In the genomic region with DNA sequence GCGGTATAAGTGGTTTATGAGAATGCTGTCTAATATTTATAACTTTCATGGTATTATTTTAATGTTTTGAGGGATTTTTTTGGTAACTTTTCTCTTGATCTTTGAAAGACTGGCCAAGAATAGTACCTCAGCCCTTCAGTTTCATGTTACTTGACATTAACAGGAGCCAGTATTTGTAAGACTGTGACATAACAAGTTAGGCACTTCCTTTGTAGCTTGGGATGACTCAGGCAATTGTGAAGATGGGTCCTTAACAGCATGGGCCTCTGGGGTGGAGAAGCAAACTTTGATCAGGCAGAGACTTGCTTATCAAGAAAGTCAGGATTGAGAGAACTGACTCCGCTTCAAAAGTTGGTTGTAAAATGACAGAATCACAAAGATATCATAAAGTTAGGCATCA, we compare ENCODE assay signal across 13 cellular contexts. TPM values are rescaled to one million over a fixed set of nuclear protein-coding genes. Genes with fewer than 3 reads are reported as not detected.
DNase-seq lines count a peak whose midpoint lies in the region; ATAC-seq, FAIRE-seq and TF ChIP-seq lines count a peak whose summit lies in the region.
"Had no signal": no experiment of that assay in that cellular context is flagged by ENCODE, and none has a peak within 500 bp of the region (broad histone marks: within the 10 kb centered on the region; RNA-seq: fewer than 3 reads in every experiment).

No MANE protein-coding gene starts in this region.

- H3K4me3 ChIP-seq in RWPE2 (ENCODE audit: severe bottlenecking): no peak overlapping the region
- H3K4me3 ChIP-seq in fibroblast of pulmonary artery (replicated peaks; ENCODE audit: low read depth, low read length): no peak overlapping the region
- H3K4me3 ChIP-seq in small intestine (ENCODE audit: low read depth in 1 of 2, low read length in 2 of 2): no peak overlapping the region

- H3K4me3 Mint-ChIP-seq in activated naive CD8-positive, alpha-beta T cell treated with anti-CD3 and anti-CD28 coated beads, Interleukin-2, amount 50 U/mL, for 24 hours: no peak overlapping the region

- FAIRE-seq in H54 (lab: Jason Lieb, UNC) (peak; percentile 93), small intestine (lab: Jason Lieb, UNC) (no peak)

- WGBS in small intestine, 3 donors: 57 to 81% (median 74%) methylated on average over 2 of the region's 2 CpGs

- H3K36me3 ChIP-seq in RWPE2 (ENCODE audit: low read depth): peaks cover 41% of the 10 kb centered on the region
- H3K36me3 ChIP-seq in small intestine (ENCODE audit: control insufficient read depth in 2 of 2, insufficient read depth in 2 of 2, low read length in 2 of 2): no peaks in the 10 kb centered on the region

- H3K4me1 ChIP-seq in RWPE2 (ENCODE audit: insufficient read depth, poor library complexity, severe bottlenecking) (peaks cover 18% of the 10 kb centered on the region), small intestine (ENCODE audit: control insufficient read depth in 2 of 2, insufficient read depth in 1 of 2, low read depth in 1 of 2, low read length in 1 of 2) (peaks cover 0 to 4% of the 10 kb centered on the region in 2 donors)

- H3K27me3 ChIP-seq in RWPE2 (ENCODE audit: insufficient read depth, poor library complexity, severe bottlenecking) (no peaks in the 10 kb centered on the region), small intestine (ENCODE audit: control insufficient read depth in 2 of 2, insufficient read depth in 2 of 2, low read length in 2 of 2) (no peaks in the 10 kb centered on the region)

- H3K27ac ChIP-seq in RWPE2 (ENCODE audit: poor library complexity, severe bottlenecking) (peak overlapping the region; percentile 85), small intestine (ENCODE audit: low read depth in 1 of 2, low read length in 1 of 2) (no peak overlapping the region)
- H3K27ac ChIP-seq: KMS-11 had no signal

- H3K27me3 Mint-ChIP-seq in activated naive CD8-positive, alpha-beta T cell treated with anti-CD3 and anti-CD28 coated beads, Interleukin-2, amount 50 U/mL, for 24 hours: peaks cover 16% of the 10 kb centered on the region

- no peak for TF ChIP-seq CTCF in RWPE2 (IDR thresholded peaks at IDR 0.05; ENCODE audit: poor library complexity, severe bottlenecking)
- TF ChIP-seq CTCF in fibroblast of pulmonary artery (IDR thresholded peaks at IDR 0.05; ENCODE audit: low read length, missing control alignments): no peak

- ATAC-seq in RWPE2 (ENCODE audit: low read depth) (peak; percentile 99), HG03025 (IDR thresholded peaks at IDR 0.05; ENCODE audit: low FRiP score, unreplicated experiment) (no peak)
- no peak for ATAC-seq in activated naive CD8-positive, alpha-beta T cell treated with anti-CD3 and anti-CD28 coated beads, Interleukin-2, amount 50 U/mL, for 24 hours

- TF ChIP-seq POLR2A in H54 (IDR thresholded peaks at IDR 0.05; ENCODE audit: low read depth, low read length): no peak

- no peaks in the 10 kb centered on the region for H3K4me1 Mint-ChIP-seq in activated naive CD8-positive, alpha-beta T cell treated with anti-CD3 and anti-CD28 coated beads, Interleukin-2, amount 50 U/mL, for 24 hours

- no peaks in the 10 kb centered on the region for H3K9me3 Mint-ChIP-seq in activated naive CD8-positive, alpha-beta T cell treated with anti-CD3 and anti-CD28 coated beads, Interleukin-2, amount 50 U/mL, for 24 hours

- no peak overlapping the region for H3K27ac Mint-ChIP-seq in activated naive CD8-positive, alpha-beta T cell treated with anti-CD3 and anti-CD28 coated beads, Interleukin-2, amount 50 U/mL, for 24 hours
- H3K27ac Mint-ChIP-seq: activated T-helper 2 cell treated with anti-CD3 and anti-CD28 coated beads, Interferon-gamma antibody, Interleukin-2, Interleukin-4, amounts not matched to agents 10 μg/mL and 5 μg/mL and 100 μg/mL, durations not matched to agents 14 hours and 24 hours and 36 hours had no signal

- no peak for DNase-seq in H54 (ENCODE audit: insufficient read length, low spot score)
- no peak for DNase-seq in RWPE2 (ENCODE audit: low spot score)
- DNase-seq in fibroblast of pulmonary artery (ENCODE audit: low read depth): peak; percentile 88
- peak; percentile 43 for DNase-seq in small intestine
- DNase-seq in NCI-H187 treated with DMSO at 0.1 percent for 48 hours (lab: John Stamatoyannopoulos, UW): no peak
- DNase-seq in activated naive CD8-positive, alpha-beta T cell treated with anti-CD3 and anti-CD28 coated beads, Interleukin-2, amount 50 U/mL, for 24 hours: no peak
- DNase-seq: effector memory CD4-positive, alpha-beta T cell; GDM1; midbrain; NCI-H748 treated with DMSO at 0.1 percent for 48 hours had no signal

- H3K36me3 Mint-ChIP-seq in activated naive CD8-positive, alpha-beta T cell treated with anti-CD3 and anti-CD28 coated beads, Interleukin-2, amount 50 U/mL, for 24 hours (ENCODE audit: low read depth): no peaks in the 10 kb centered on the region

- H3K9me3 ChIP-seq in RWPE2 (ENCODE audit: severe bottlenecking): no peaks in the 10 kb centered on the region
- no peaks in the 10 kb centered on the region for H3K9me3 ChIP-seq in small intestine (ENCODE audit: control insufficient read depth, low read depth)

RNA-seq across cellular contexts. Expression of a gene that starts 9.5 kb away (rescaled TPM):
- polyA plus RNA-seq in small intestine: 1 to 10 TPM in 1 of 3 donors, under 1 TPM in 2; 0.81 to 2.0 (median 0.89) TPM

RNA-seq across cellular contexts. Expression of a gene that starts 9.9 kb away (rescaled TPM):
- polyA plus RNA-seq in small intestine: 1 to 10 TPM in 2 of 3 donors, under 1 TPM in 1; 0.89 to 2.4 (median 1.1) TPM

RNA-seq across cellular contexts. Expression of a gene that starts 48.1 kb away (rescaled TPM):
- polyA plus RNA-seq in small intestine: 1 to 10 TPM in 2 of 3 donors, not detected in 1; 3.0 to 7.1 TPM

Comparison
In these comparisons a context has a peak if more than half of its experiments do, and no peak if none do; other contexts are left out.
1. DNase-seq: peak in fibroblast of pulmonary artery (single experiment) and small intestine (single experiment); none in H54 (single experiment), RWPE2 (single experiment), NCI-H187 treated with DMSO at 0.1 percent for 48 hours (single experiment) and activated naive CD8-positive, alpha-beta T cell treated with anti-CD3 and anti-CD28 coated beads, Interleukin-2, amount 50 U/mL, for 24 hours (single experiment).